ENCODE assay signal across 26 cellular contexts in genomic region chr1:45998218-45998617, GRCh38.
"Had no signal": no experiment of that assay in that cellular context is flagged by ENCODE, and none has a peak within 500 bp of the region (broad histone marks: within the 10 kb centered on the region; RNA-seq: fewer than 3 reads in every experiment).

No MANE protein-coding gene starts in this region.

- H3K27ac ChIP-seq: body of pancreas, foreskin keratinocyte, skin epidermis, testis had no signal

- H3K27ac Mint-ChIP-seq: activated B cell treated with CpG ODN at 0.5 μM for 24 hours; activated CD8-positive, alpha-beta memory T cell treated with anti-CD3 and anti-CD28 coated beads, Interleukin-2, amount 10 ng/mL, durations not matched to agents 7 days and 5 days; activated CD8-positive, alpha-beta T cell treated with anti-CD3 and anti-CD28 coated beads, Interleukin-2, amount 10 ng/mL, durations not matched to agents 7 days and 5 days; activated naive CD8-positive, alpha-beta T cell; mesothelial cell of epicardium; T-helper 2 cell treated with Interferon-gamma antibody and Interleukin-4, amounts not matched to agents 5 μg/mL and 100 μg/mL, for 36 hours had no signal

- H3K4me1 Mint-ChIP-seq: activated B cell treated with CpG ODN at 0.5 μM for 24 hours, naive B cell had no signal

- H3K36me3 Mint-ChIP-seq: activated naive CD8-positive, alpha-beta T cell; naive B cell had no signal

- H3K9me3 Mint-ChIP-seq: activated B cell treated with CpG ODN at 0.5 μM for 24 hours; naive B cell; neural crest cell; T-helper 2 cell treated with Interferon-gamma antibody and Interleukin-4, amounts not matched to agents 5 μg/mL and 100 μg/mL, for 36 hours had no signal

- H3K4me1 ChIP-seq: body of pancreas, foreskin keratinocyte, testis had no signal

- H3K27me3 Mint-ChIP-seq: activated B cell treated with CpG ODN at 0.5 μM for 24 hours; activated CD8-positive, alpha-beta memory T cell treated with anti-CD3 and anti-CD28 coated beads, Interleukin-2, amount 10 ng/mL, durations not matched to agents 7 days and 5 days; activated naive CD8-positive, alpha-beta T cell; naive B cell had no signal

- H3K4me3 ChIP-seq: body of pancreas, skin epidermis, testis had no signal

- H3K4me3 Mint-ChIP-seq: activated B cell treated with CpG ODN at 0.5 μM for 24 hours; activated CD8-positive, alpha-beta memory T cell treated with anti-CD3 and anti-CD28 coated beads, Interleukin-2, amount 10 ng/mL, durations not matched to agents 7 days and 5 days; activated CD8-positive, alpha-beta T cell treated with anti-CD3 and anti-CD28 coated beads, Interleukin-2, amount 10 ng/mL, durations not matched to agents 7 days and 5 days; activated naive CD8-positive, alpha-beta T cell; mesothelial cell of epicardium; naive B cell; neural crest cell; T-helper 2 cell treated with Interferon-gamma antibody and Interleukin-4, amounts not matched to agents 5 μg/mL and 100 μg/mL, for 36 hours had no signal

- DNase-seq: activated B cell treated with CpG ODN at 0.5 μM for 24 hours; activated CD8-positive, alpha-beta memory T cell treated with anti-CD3 and anti-CD28 coated beads, Interleukin-2, amount 10 ng/mL, durations not matched to agents 7 days and 5 days; activated CD8-positive, alpha-beta T cell treated with anti-CD3 and anti-CD28 coated beads, Interleukin-2, amount 10 ng/mL, durations not matched to agents 7 days and 5 days; activated effector memory CD4-positive, alpha-beta T cell treated with Interleukin-2 at 50 U/mL for 16 hours; activated naive CD4-positive, alpha-beta T cell treated with Interleukin-2 at 50 U/mL for 16 hours; activated T-cell treated with anti-CD3 and anti-CD28 coated beads for 4 hours; anterior cingulate cortex; body of pancreas; caudate nucleus; foreskin keratinocyte; mammary epithelial cell; naive B cell; occipital lobe; stimulated activated CD4-positive, alpha-beta T cell treated with anti-CD3 and anti-CD28 coated beads, Interleukin-12 subunit alpha, Interleukin-12 subunit beta, amount 100 ng/mL, for 4 hours; stimulated activated CD4-positive, alpha-beta T cell treated with anti-CD3 and anti-CD28 coated beads, Interleukin-4, amount 100 ng/mL, for 1 hour; stimulated activated naive CD8-positive, alpha-beta T cell treated with anti-CD3 and anti-CD28 coated beads, Interleukin-15, Interleukin-2, amounts not matched to agents 100 U/mL and 50 U/mL, for 24 hours; T-helper 1 cell; testis; trophoblast cell had no signal

- H3K27me3 ChIP-seq: body of pancreas, foreskin keratinocyte, testis had no signal

- H3K9me3 ChIP-seq: body of pancreas, testis had no signal

- ATAC-seq: activated CD8-positive, alpha-beta memory T cell treated with anti-CD3 and anti-CD28 coated beads, Interleukin-2, amount 10 ng/mL, durations not matched to agents 7 days and 5 days; activated CD8-positive, alpha-beta T cell treated with anti-CD3 and anti-CD28 coated beads, Interleukin-2, amount 10 ng/mL, durations not matched to agents 7 days and 5 days; body of pancreas; esophagus mucosa; foreskin keratinocyte; sciatic nerve; stimulated activated naive CD8-positive, alpha-beta T cell treated with anti-CD3 and anti-CD28 coated beads, Interleukin-15, Interleukin-2, amounts not matched to agents 100 U/mL and 50 U/mL, for 24 hours had no signal
